21 cellular contexts compared by ENCODE assay signal in the genomic region with DNA sequence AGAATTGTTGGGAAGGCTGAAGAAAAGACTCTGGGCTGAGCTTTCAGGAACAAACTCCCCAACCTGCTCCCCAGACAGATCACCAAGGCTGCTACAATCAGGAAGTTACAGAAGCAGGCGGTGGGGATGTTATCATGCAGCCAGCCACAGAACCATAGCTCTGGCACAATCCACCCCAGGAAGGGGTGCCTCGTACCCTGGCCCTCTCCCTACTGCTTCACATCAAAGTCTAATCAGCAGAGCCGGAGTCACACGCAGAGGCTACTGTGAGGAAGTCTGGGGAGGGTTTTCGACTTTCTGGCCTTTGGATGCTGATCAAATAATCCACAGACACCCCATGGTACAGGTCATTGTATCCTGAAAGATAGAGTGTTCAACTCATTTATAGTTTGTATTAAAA.
"Had no signal": no experiment of that assay in that cellular context is flagged by ENCODE, and none has a peak within 500 bp of the region (broad histone marks: within the 10 kb centered on the region; RNA-seq: fewer than 3 reads in every experiment).

No MANE protein-coding gene starts in this region.

- H3K36me3 Mint-ChIP-seq: activated naive CD8-positive, alpha-beta T cell treated with anti-CD3 and anti-CD28 coated beads, Interleukin-2, amount 10 ng/mL, durations not matched to agents 7 days and 5 days; mesothelial cell of epicardium; natural killer cell treated with Interleukin-12 subunit alpha and Interleukin-12 subunit beta and Interleukin-15 and Interleukin-18, amount 100 ng/mL, for 72 hours; stimulated activated memory B cell treated with anti-CD40 and anti-IgM and Interleukin-4, amounts not matched to agents 10 μg/mL and 1 μg/mL and 100 μg/mL, for 72 hours had no signal

- H3K27ac ChIP-seq: body of pancreas, foreskin keratinocyte, sigmoid colon, upper lobe of left lung, VCaP had no signal

- H3K36me3 ChIP-seq: sigmoid colon, thoracic aorta, upper lobe of left lung had no signal

- FAIRE-seq: kidney had no signal

- H3K27ac Mint-ChIP-seq: activated naive CD8-positive, alpha-beta T cell treated with anti-CD3 and anti-CD28 coated beads, Interleukin-2, amount 10 ng/mL, durations not matched to agents 7 days and 5 days; effector memory CD8-positive, alpha-beta T cell; mesothelial cell of epicardium; natural killer cell treated with Interleukin-12 subunit alpha and Interleukin-12 subunit beta and Interleukin-15 and Interleukin-18, amount 100 ng/mL, for 72 hours; stimulated activated memory B cell treated with anti-CD40 and anti-IgM and Interleukin-4, amounts not matched to agents 10 μg/mL and 1 μg/mL and 100 μg/mL, for 72 hours had no signal

- H3K27me3 ChIP-seq: body of pancreas, foreskin keratinocyte, sigmoid colon, upper lobe of left lung had no signal

- H3K9me3 Mint-ChIP-seq: effector memory CD8-positive, alpha-beta T cell; mesothelial cell of epicardium; natural killer cell treated with Interleukin-12 subunit alpha and Interleukin-12 subunit beta and Interleukin-15 and Interleukin-18, amount 100 ng/mL, for 72 hours; stimulated activated memory B cell treated with anti-CD40 and anti-IgM and Interleukin-4, amounts not matched to agents 10 μg/mL and 1 μg/mL and 100 μg/mL, for 72 hours had no signal

- H3K4me3 Mint-ChIP-seq: activated naive CD8-positive, alpha-beta T cell treated with anti-CD3 and anti-CD28 coated beads, Interleukin-2, amount 10 ng/mL, durations not matched to agents 7 days and 5 days; effector memory CD8-positive, alpha-beta T cell; mesothelial cell of epicardium; natural killer cell treated with Interleukin-12 subunit alpha and Interleukin-12 subunit beta and Interleukin-15 and Interleukin-18, amount 100 ng/mL, for 72 hours; stimulated activated memory B cell treated with anti-CD40 and anti-IgM and Interleukin-4, amounts not matched to agents 10 μg/mL and 1 μg/mL and 100 μg/mL, for 72 hours had no signal

- H3K9me3 ChIP-seq: body of pancreas, sigmoid colon, thoracic aorta, upper lobe of left lung had no signal

- H3K4me1 ChIP-seq: foreskin keratinocyte, upper lobe of left lung had no signal

- ATAC-seq: body of pancreas; effector memory CD8-positive, alpha-beta T cell; foreskin keratinocyte; left lobe of liver; natural killer cell treated with Interleukin-12 subunit alpha and Interleukin-12 subunit beta and Interleukin-15 and Interleukin-18, amount 100 ng/mL, for 72 hours; stimulated activated memory B cell treated with anti-CD40 and anti-IgM and Interleukin-4, amounts not matched to agents 10 μg/mL and 1 μg/mL and 100 μg/mL, for 72 hours had no signal

- H3K4me3 ChIP-seq: body of pancreas, lung, sigmoid colon, thoracic aorta, upper lobe of left lung had no signal

- H3K4me1 Mint-ChIP-seq: activated naive CD8-positive, alpha-beta T cell treated with anti-CD3 and anti-CD28 coated beads, Interleukin-2, amount 10 ng/mL, durations not matched to agents 7 days and 5 days; stimulated activated memory B cell treated with anti-CD40 and anti-IgM and Interleukin-4, amounts not matched to agents 10 μg/mL and 1 μg/mL and 100 μg/mL, for 72 hours had no signal

- DNase-seq: activated CD4-positive, alpha-beta T cell treated with anti-CD3 and anti-CD28 coated beads for 1 hour; activated CD4-positive, alpha-beta T cell treated with anti-CD3 and anti-CD28 coated beads, Interleukin-2, amount 50 U/mL, for 4 hours; activated naive CD4-positive, alpha-beta T cell treated with Interleukin-2 at 50 U/mL for 16 hours; activated naive CD8-positive, alpha-beta T cell treated with anti-CD3 and anti-CD28 coated beads, Interleukin-2, amount 10 ng/mL, durations not matched to agents 7 days and 5 days; activated T-cell treated with anti-CD3 and anti-CD28 coated beads for 4 hours; body of pancreas; effector memory CD8-positive, alpha-beta T cell; foreskin keratinocyte; hypothalamus; kidney; nucleus accumbens; sigmoid colon; stimulated activated CD4-positive, alpha-beta T cell treated with anti-CD3 and anti-CD28 coated beads, Interleukin-4, amount 100 ng/mL, for 4 hours; upper lobe of left lung had no signal
